Comparison of ENCODE assay signal across 18 cellular contexts in genomic region chr13:109883181-109884180, GRCh38.
"Had no signal": no experiment of that assay in that cellular context is flagged by ENCODE, and none has a peak within 500 bp of the region (broad histone marks: within the 10 kb centered on the region; RNA-seq: fewer than 3 reads in every experiment).

No MANE protein-coding gene starts in this region.

- H3K36me3 Mint-ChIP-seq: naive B cell, neural progenitor cell had no signal

- H3K4me1 ChIP-seq: neural progenitor cell, pancreas, upper lobe of left lung had no signal

- ATAC-seq: activated T-helper 17 cell treated with anti-CD3 and anti-CD28 coated beads, Interleukin-2, amount 50 U/mL, for 72 hours; pancreas had no signal

- H3K4me3 Mint-ChIP-seq: activated T-helper 17 cell treated with anti-CD3 and anti-CD28 coated beads, Interleukin-2, amount 50 U/mL, for 72 hours; dendritic cell treated with granulocyte-macrophage colony-stimulating factor and Interleukin-4, amounts not matched to agents 40 ng/mL and 50 ng/mL, for 4 days; naive B cell; neural progenitor cell had no signal

- H3K9me3 ChIP-seq: pancreas, upper lobe of left lung had no signal

- H3K4me3 ChIP-seq: lung, neural progenitor cell, pancreas, upper lobe of left lung had no signal

- H3K9me3 Mint-ChIP-seq: dendritic cell treated with granulocyte-macrophage colony-stimulating factor and Interleukin-4, amounts not matched to agents 40 ng/mL and 50 ng/mL, for 4 days had no signal

- H3K4me2 ChIP-seq: neural progenitor cell had no signal

- H3K9ac ChIP-seq: neural progenitor cell had no signal

- H3K4me1 Mint-ChIP-seq: activated T-helper 17 cell treated with anti-CD3 and anti-CD28 coated beads, Interleukin-2, amount 50 U/mL, for 72 hours; naive B cell had no signal

- H3K27me3 ChIP-seq: neural progenitor cell, pancreas, upper lobe of left lung had no signal

- H3K36me3 ChIP-seq: neural progenitor cell, pancreas, upper lobe of left lung had no signal

- DNase-seq: activated naive CD4-positive, alpha-beta T cell treated with Interleukin-2 at 50 U/mL for 16 hours; anterior cingulate cortex; cerebellar nuclear complex; effector memory CD4-positive, alpha-beta T cell; foreskin fibroblast; kidney glomerular epithelial cell; midbrain; naive B cell; pancreas; stimulated activated CD4-positive, alpha-beta T cell treated with anti-CD3 and anti-CD28 coated beads, Interleukin-4, amount 100 ng/mL, for 1 hour; stimulated activated CD8-positive, alpha-beta memory T cell treated with anti-CD3 and anti-CD28 coated beads, Interleukin-4, amount 100 ng/mL, for 48 hours; stimulated activated naive CD4-positive, alpha-beta T cell treated with Interleukin-2 at 50 U/mL for 16 hours; substantia nigra; upper lobe of left lung had no signal

- H3K27ac ChIP-seq: neural progenitor cell, pancreas, upper lobe of left lung had no signal

- H3K27ac Mint-ChIP-seq: activated T-helper 17 cell treated with anti-CD3 and anti-CD28 coated beads, Interleukin-2, amount 50 U/mL, for 72 hours; dendritic cell treated with granulocyte-macrophage colony-stimulating factor and Interleukin-4, amounts not matched to agents 40 ng/mL and 50 ng/mL, for 4 days; naive B cell; neural progenitor cell had no signal
